8 cellular contexts compared by ENCODE assay signal in the genomic region with DNA sequence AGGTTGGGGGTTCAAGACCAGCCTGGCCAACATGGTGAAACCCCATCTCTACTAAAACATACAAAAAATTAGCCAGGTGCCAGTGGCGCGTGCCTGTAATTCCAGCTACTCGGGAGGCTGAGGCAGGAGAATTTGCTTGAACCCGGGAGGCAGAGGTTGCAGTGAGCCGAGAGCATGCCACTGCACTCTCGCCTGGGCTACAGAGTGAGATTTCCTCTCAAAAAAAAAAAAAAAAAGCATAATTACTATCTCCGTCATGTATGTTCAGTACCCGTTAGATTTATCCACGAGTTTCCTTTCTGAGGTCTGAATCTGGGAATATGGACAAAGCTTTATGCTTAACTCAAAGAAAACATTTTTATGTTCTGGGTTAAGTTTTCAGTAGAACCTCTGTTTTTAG.
DNase-seq lines count a peak whose midpoint lies in the region; ATAC-seq and TF ChIP-seq lines count a peak whose summit lies in the region.
"Not testable (repeated sequence)": the region's sequence is repeated elsewhere in the genome, so short reads cannot be mapped to it uniquely, and the experiment has no call there.

No MANE protein-coding gene starts in this region.

- peak overlapping the region; percentile 78 for H3K27ac Mint-ChIP-seq in activated B cell treated with CpG ODN at 0.5 μM for 24 hours
- peak overlapping the region; percentile 14 to 56 for H3K27ac Mint-ChIP-seq in activated naive CD4-positive, alpha-beta T cell treated with anti-CD3 and anti-CD28 coated beads, Interleukin-2, amount 50 U/mL, for 72 hours
- H3K27ac Mint-ChIP-seq in type B pancreatic cell: peak overlapping the region; percentile 90

- H3K27me3 Mint-ChIP-seq in activated B cell treated with CpG ODN at 0.5 μM for 24 hours, type B pancreatic cell: not testable (repeated sequence)

- peaks cover 21% of the 10 kb centered on the region for H3K4me1 Mint-ChIP-seq in activated B cell treated with CpG ODN at 0.5 μM for 24 hours
- peaks cover 35% of the 10 kb centered on the region for H3K4me1 Mint-ChIP-seq in type B pancreatic cell (ENCODE audit: unreplicated experiment)

- H3K27me3 ChIP-seq in KMS-11 (ENCODE audit: insufficient read depth, low read depth); osteoblast (ENCODE audit: insufficient read depth, low read length): not testable (repeated sequence)

- H3K9me3 ChIP-seq in osteoblast (ENCODE audit: low read depth, low read length): not testable (repeated sequence)

- CTCF ChIA-PET in activated B cell treated with CpG ODN at 0.5 μM for 24 hours (lab: Charles Lee): not testable (repeated sequence)

- peak; percentile 6 for ATAC-seq in HG02852 (IDR thresholded peaks at IDR 0.05; ENCODE audit: unreplicated experiment)
- ATAC-seq in activated B cell treated with CpG ODN at 0.5 μM for 24 hours (ENCODE audit: low read depth); activated naive CD4-positive, alpha-beta T cell treated with anti-CD3 and anti-CD28 coated beads, Interleukin-2, amount 50 U/mL, for 72 hours: not testable (repeated sequence)

- H3K4me3 ChIP-seq in GM12864 (ENCODE audit: low read depth, low read length): peak overlapping the region; percentile 18; the same call in 1 of the 2 replicates
- H3K4me3 ChIP-seq in KMS-11 (IDR thresholded peaks at IDR 0.05; ENCODE audit: insufficient read depth, low read depth, low read length): peak overlapping the region; percentile 8
- H3K4me3 ChIP-seq in osteoblast (ENCODE audit: insufficient read depth, low read length): not testable (repeated sequence)

- H3K4me2 ChIP-seq in KMS-11: peak overlapping the region; percentile 67
- H3K4me2 ChIP-seq in osteoblast (ENCODE audit: insufficient read depth, low read length): not testable (repeated sequence)

- not testable (repeated sequence) for H3K79me2 ChIP-seq in KMS-11 (ENCODE audit: insufficient read depth, low read depth); osteoblast (ENCODE audit: insufficient read depth, low read length)

- H4K20me1 ChIP-seq in KMS-11 (ENCODE audit: insufficient read depth); osteoblast (ENCODE audit: insufficient read depth, low read length): not testable (repeated sequence)

- TF ChIP-seq CTCF in GM12864 (IDR thresholded peaks at IDR 0.05; ENCODE audit: low read depth, low read length, missing control alignments); KMS-11 (conservative IDR thresholded peaks at IDR 0.05; ENCODE audit: low read depth, low read length); activated B cell treated with CpG ODN at 0.5 μM for 24 hours (IDR thresholded peaks at IDR 0.05); osteoblast (IDR thresholded peaks at IDR 0.05; ENCODE audit: extremely low read depth, low read depth, low read length); type B pancreatic cell (conservative IDR thresholded peaks at IDR 0.05): not testable (repeated sequence)

- intact Hi-C loops in activated B cell treated with CpG ODN at 0.5 μM for 24 hours (cut with micrococcal nuclease): not testable (repeated sequence)

- peaks cover 84% of the 10 kb centered on the region for H3K4me1 ChIP-seq in KMS-11 (ENCODE audit: low read depth, poor library complexity, severe bottlenecking)
- H3K4me1 ChIP-seq in osteoblast (ENCODE audit: insufficient read depth, low read length): peaks cover 18% of the 10 kb centered on the region

- H2AFZ ChIP-seq in KMS-11 (ENCODE audit: low read depth): peak overlapping the region; percentile 1; the same call in 1 of the 2 replicates
- not testable (repeated sequence) for H2AFZ ChIP-seq in osteoblast (ENCODE audit: low read length)

- peak overlapping the region; percentile 68 for H3K27ac ChIP-seq in KMS-11
- peak overlapping the region; percentile 5 for H3K27ac ChIP-seq in epithelial cell of prostate
- not testable (repeated sequence) for H3K27ac ChIP-seq in osteoblast (ENCODE audit: low read depth, low read length)

- POLR2A ChIA-PET in activated B cell treated with CpG ODN at 0.5 μM for 24 hours (lab: Charles Lee): interaction anchor here (1.2 to 1.9 kb wide), 2 partner anchors 15 to 22 kb away, joined by 3 to 5 read pairs; no protein-coding TSS in a partner anchor

- not testable (repeated sequence) for H3K36me3 ChIP-seq in KMS-11 (ENCODE audit: insufficient read depth); osteoblast (ENCODE audit: insufficient read depth, low read length)

- DNase-seq in GM12864 (ENCODE audit: low read depth); activated B cell treated with CpG ODN at 0.5 μM for 24 hours; activated naive CD4-positive, alpha-beta T cell treated with anti-CD3 and anti-CD28 coated beads, Interleukin-2, amount 50 U/mL, for 72 hours (ENCODE audit: low spot score in 2 of 2); epithelial cell of prostate (ENCODE audit: low read depth, low spot score); type B pancreatic cell (ENCODE audit: extremely low spot score, unreplicated experiment): not testable (repeated sequence)
- DNase-seq in osteoblast (ENCODE audit: insufficient read length, low spot score, missing footprints): peak; percentile 1

- peak overlapping the region; percentile 40 for H3K4me3 Mint-ChIP-seq in activated B cell treated with CpG ODN at 0.5 μM for 24 hours
- H3K4me3 Mint-ChIP-seq in type B pancreatic cell: not testable (repeated sequence)

- peaks cover 11% of the 10 kb centered on the region for H3K36me3 Mint-ChIP-seq in activated B cell treated with CpG ODN at 0.5 μM for 24 hours (ENCODE audit: low read depth)
- H3K36me3 Mint-ChIP-seq in activated naive CD4-positive, alpha-beta T cell treated with anti-CD3 and anti-CD28 coated beads, Interleukin-2, amount 50 U/mL, for 72 hours; type B pancreatic cell: not testable (repeated sequence)

- peak overlapping the region; percentile 38; the same call in 1 of the 2 replicates for H3K9ac ChIP-seq in KMS-11

- not testable (repeated sequence) for H3K9me3 Mint-ChIP-seq in activated B cell treated with CpG ODN at 0.5 μM for 24 hours; activated naive CD4-positive, alpha-beta T cell treated with anti-CD3 and anti-CD28 coated beads, Interleukin-2, amount 50 U/mL, for 72 hours; type B pancreatic cell

Comparison
In these comparisons a context has a peak if more than half of its experiments do, and no peak if none do; other contexts are left out.
1. H3K27ac Mint-ChIP-seq: peak in every context shown above with its lines; median percentile 90 in type B pancreatic cell; 78 in activated B cell treated with CpG ODN at 0.5 μM for 24 hours; 35 in activated naive CD4-positive, alpha-beta T cell treated with anti-CD3 and anti-CD28 coated beads, Interleukin-2, amount 50 U/mL, for 72 hours.